8 cellular contexts compared by ENCODE assay signal in the genomic region with DNA sequence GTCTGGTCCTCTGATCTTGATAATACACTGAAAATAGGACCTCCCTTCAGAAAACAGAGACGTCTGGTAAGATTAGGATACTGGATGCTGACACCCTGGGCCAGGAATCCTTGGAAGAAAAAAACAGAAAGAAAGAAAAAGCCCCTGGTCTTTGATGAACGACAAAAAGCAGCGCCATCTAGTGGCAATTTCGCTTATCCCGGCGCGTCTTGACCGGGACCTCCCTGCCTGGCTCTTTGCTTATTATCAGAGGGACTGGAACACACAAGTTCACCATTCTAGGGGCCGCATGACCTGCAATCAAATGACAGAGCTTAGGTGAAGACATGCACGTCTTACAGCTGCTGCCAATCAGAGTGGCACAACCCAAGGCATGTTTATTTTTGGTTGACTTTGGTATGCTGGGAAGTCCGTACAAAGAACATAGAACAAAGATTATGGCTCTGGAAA.
DNase-seq lines count a peak whose midpoint lies in the region; ATAC-seq and TF ChIP-seq lines count a peak whose summit lies in the region.

No MANE protein-coding gene starts in this region.

- no peaks in the 10 kb centered on the region for H3K27me3 ChIP-seq in SJCRH30
- H3K27me3 ChIP-seq in kidney epithelial cell (ENCODE audit: control insufficient read depth, insufficient read depth, low read length), result peaks cover 3% of the 10 kb centered on the region

- TF ChIP-seq CTCF in MCF 10A (IDR thresholded peaks at IDR 0.05; ENCODE audit: unreplicated experiment) (peak; percentile 75), kidney epithelial cell (IDR thresholded peaks at IDR 0.05; ENCODE audit: insufficient read depth, low read length, poor library complexity, severe bottlenecking) (peak; percentile 77)

- intact Hi-C loops in MCF 10A (cut with micrococcal nuclease), result loop anchor here (1.0 kb wide), 2 partner anchors 1002 to 1077 kb away; no protein-coding TSS in a partner anchor

- H3K36me3 ChIP-seq in SJCRH30 (no peaks in the 10 kb centered on the region), kidney epithelial cell (ENCODE audit: control insufficient read depth, insufficient read depth, low read length) (no peaks in the 10 kb centered on the region)

- no peaks in the 10 kb centered on the region for H3K9me3 Mint-ChIP-seq in MCF 10A (ENCODE audit: unreplicated experiment)

- H3K4me1 ChIP-seq in SJCRH30, result peaks cover 5% of the 10 kb centered on the region

- peaks cover 6% of the 10 kb centered on the region for H3K36me3 Mint-ChIP-seq in MCF 10A (ENCODE audit: insufficient read depth, unreplicated experiment)

- no peak overlapping the region for H3K4me3 Mint-ChIP-seq in MCF 10A (ENCODE audit: unreplicated experiment)

- DNase-seq in COLO668 (lab: John Stamatoyannopoulos, UW; ENCODE audit: unreplicated experiment) (peak; percentile 68), M059J (ENCODE audit: low read depth) (peak; percentile 53), SJCRH30 (peak; percentile 71 to 88), MCF 10A (ENCODE audit: unreplicated experiment) (peak; percentile 73), kidney epithelial cell (ENCODE audit: low read depth) (peak; percentile 23), NOMO-1 treated with dmso at 0.1 percent for 144 hours (lab: John Stamatoyannopoulos, UW; ENCODE audit: unreplicated experiment) (no peak)
- DNase-seq in stimulated activated CD4-positive, alpha-beta T cell treated with anti-CD3 and anti-CD28 coated beads, TNF-alpha, amount 100 ng/mL, for 48 hours (ENCODE audit: low read depth in 3 of 3), result peak in 2 of 3 donors; percentile 23 to 24

- ATAC-seq in GM19438 (IDR thresholded peaks at IDR 0.05; ENCODE audit: low read depth, unreplicated experiment), result peak; percentile 70

- H3K27me3 Mint-ChIP-seq in MCF 10A (ENCODE audit: insufficient read depth, unreplicated experiment), result no peaks in the 10 kb centered on the region

- POLR2A ChIA-PET in MCF 10A (lab: Yijun Ruan, JAX), result no interaction called here

- no TSS peak for BruUV-seq in MCF 10A (replicated peaks; lab: Mats Ljungman, UMichigan)

- CTCF ChIA-PET in MCF 10A (lab: Yijun Ruan, JAX), result interaction anchor here (0.6 to 6.2 kb wide), 43 partner anchors 8 to 1449 kb away, joined by 3 to 61 read pairs (median 4); no protein-coding TSS in a partner anchor

- H3K27ac ChIP-seq in SJCRH30, result no peak overlapping the region

- H3K9me3 ChIP-seq in SJCRH30 (replicated peaks), result no peaks in the 10 kb centered on the region

- H3K4me1 Mint-ChIP-seq in MCF 10A (ENCODE audit: insufficient read depth, unreplicated experiment), result peaks cover 7% of the 10 kb centered on the region

- H3K27ac Mint-ChIP-seq in MCF 10A (ENCODE audit: low read depth, unreplicated experiment), result no peak overlapping the region

- H3K4me3 ChIP-seq in SJCRH30 (no peak overlapping the region), kidney epithelial cell (ENCODE audit: low read depth, low read length) (no peak overlapping the region)
